Comparison of ENCODE assay signal across 8 cellular contexts in the genomic region with DNA sequence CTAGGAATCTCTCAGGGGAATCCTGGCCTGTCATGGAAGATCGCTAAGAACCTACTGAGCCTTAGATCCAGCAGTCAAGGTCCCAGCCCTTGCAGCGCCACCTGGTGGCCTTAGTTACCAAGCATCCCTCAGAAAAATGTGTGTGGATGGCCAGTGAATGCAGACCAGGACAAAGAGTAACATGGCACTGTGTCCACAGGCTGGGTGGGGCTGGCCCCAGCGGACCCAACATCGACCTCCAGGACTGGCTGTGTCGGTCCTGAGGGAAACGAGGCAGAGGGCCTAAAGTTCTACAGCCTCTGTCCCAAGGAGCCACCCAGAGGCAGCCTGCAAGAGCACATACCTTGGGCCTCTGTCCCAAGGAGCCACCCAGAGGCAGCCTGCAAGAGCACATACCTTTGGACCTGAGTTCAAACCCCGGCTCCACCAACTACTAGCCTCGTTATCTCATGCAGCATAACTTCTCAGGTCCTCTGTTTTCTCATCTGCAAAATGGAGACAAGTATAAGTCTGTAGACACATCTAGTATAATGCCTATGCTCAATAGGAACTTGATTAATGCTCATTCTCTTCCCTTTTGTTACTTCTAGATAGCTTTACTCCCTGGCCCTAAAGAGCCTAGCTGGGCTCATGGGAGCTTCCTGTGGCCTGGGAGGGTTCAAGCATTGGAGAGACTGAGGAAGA. TPM values are rescaled to one million over a fixed set of nuclear protein-coding genes. Genes with fewer than 3 reads are reported as not detected.
A peak's percentile ranks its signal among the peaks of the same experiment; 100 is the strongest.
DNase-seq lines count a peak whose midpoint lies in the region; ATAC-seq and TF ChIP-seq lines count a peak whose summit lies in the region.

No MANE protein-coding gene starts in this region.

- H3K9me3 Mint-ChIP-seq in CD8-positive, alpha-beta memory T cell = no peaks in the 10 kb centered on the region
- H3K9me3 Mint-ChIP-seq in naive B cell = no peaks in the 10 kb centered on the region
- no peaks in the 10 kb centered on the region for H3K9me3 Mint-ChIP-seq in stimulated activated effector memory CD8-positive, alpha-beta T cell treated with anti-CD3 and anti-CD28 coated beads, Interleukin-12 subunit alpha, Interleukin-12 subunit beta, amount 100 ng/mL, for 72 hours

- peak overlapping the region in 3 of 7 donors; percentile 56 to 71 (median 69) for H3K4me3 Mint-ChIP-seq in CD8-positive, alpha-beta memory T cell
- peak overlapping the region in 2 of 8 donors; percentile 21 to 30 for H3K4me3 Mint-ChIP-seq in naive B cell
- no peak overlapping the region for H3K4me3 Mint-ChIP-seq in stimulated activated effector memory CD8-positive, alpha-beta T cell treated with anti-CD3 and anti-CD28 coated beads, Interleukin-12 subunit alpha, Interleukin-12 subunit beta, amount 100 ng/mL, for 72 hours

- H3K27me3 ChIP-seq in CD8-positive, alpha-beta memory T cell (ENCODE audit: insufficient read depth, low read length, poor library complexity, severe bottlenecking) = no peaks in the 10 kb centered on the region
- H3K27me3 ChIP-seq in OCI-LY1 (ENCODE audit: insufficient read depth, low read length) = no peaks in the 10 kb centered on the region

- CTCF ChIA-PET in CD8-positive, alpha-beta memory T cell (lab: Charles Lee) = interaction anchor here (0.8 to 3.5 kb wide), 14 partner anchors 15 to 156 kb away, joined by 3 to 27 read pairs (median 4); a partner anchor contains a TSS

- H3K9me3 ChIP-seq in CD8-positive, alpha-beta memory T cell (ENCODE audit: low read length) = no peaks in the 10 kb centered on the region
- no peaks in the 10 kb centered on the region for H3K9me3 ChIP-seq in OCI-LY1 (ENCODE audit: low read length)

- peak; percentile 51 to 75 (median 60) for DNase-seq in CD8-positive, alpha-beta memory T cell
- DNase-seq in HuH-7.5 (ENCODE audit: low spot score) (peak; percentile 66), naive B cell (peak; percentile 69)
- DNase-seq in activated CD8-positive, alpha-beta memory T cell treated with anti-CD3 and anti-CD28 coated beads, Interleukin-2, amount 50 U/mL, for 4 hours = peak; percentile 75
- peak; percentile 69 to 86 for DNase-seq in stimulated activated effector memory CD8-positive, alpha-beta T cell treated with anti-CD3 and anti-CD28 coated beads, Interleukin-12 subunit alpha, Interleukin-12 subunit beta, amount 100 ng/mL, for 72 hours (ENCODE audit: low spot score in 2 of 2)

- H3K36me3 Mint-ChIP-seq in CD8-positive, alpha-beta memory T cell = no peaks in the 10 kb centered on the region
- H3K36me3 Mint-ChIP-seq in naive B cell = no peaks in the 10 kb centered on the region
- no peaks in the 10 kb centered on the region for H3K36me3 Mint-ChIP-seq in stimulated activated effector memory CD8-positive, alpha-beta T cell treated with anti-CD3 and anti-CD28 coated beads, Interleukin-12 subunit alpha, Interleukin-12 subunit beta, amount 100 ng/mL, for 72 hours

- peak; percentile 70 for ATAC-seq in esophagus mucosa
- ATAC-seq in naive B cell (ENCODE audit: low read depth in 2 of 2) = peak; percentile 54 to 62
- ATAC-seq in stimulated activated effector memory CD8-positive, alpha-beta T cell treated with anti-CD3 and anti-CD28 coated beads, Interleukin-12 subunit alpha, Interleukin-12 subunit beta, amount 100 ng/mL, for 72 hours = no peak
- ATAC-seq in HG03521 (IDR thresholded peaks at IDR 0.05; ENCODE audit: unreplicated experiment) = no peak

- no peaks in the 10 kb centered on the region for H4K20me1 ChIP-seq in OCI-LY1 (ENCODE audit: insufficient read depth, low read length)

- no peaks in the 10 kb centered on the region for H3K27me3 Mint-ChIP-seq in CD8-positive, alpha-beta memory T cell
- peaks cover 0 to 9% (median 6%) of the 10 kb centered on the region in 3 donors for H3K27me3 Mint-ChIP-seq in naive B cell

- H3K27ac Mint-ChIP-seq in CD8-positive, alpha-beta memory T cell = peak overlapping the region; percentile 55 to 94 (median 90)
- peak overlapping the region in 4 of 6 donors; percentile 24 to 89 (median 65) for H3K27ac Mint-ChIP-seq in naive B cell
- no peak overlapping the region for H3K27ac Mint-ChIP-seq in stimulated activated effector memory CD8-positive, alpha-beta T cell treated with anti-CD3 and anti-CD28 coated beads, Interleukin-12 subunit alpha, Interleukin-12 subunit beta, amount 100 ng/mL, for 72 hours

- peaks cover 70% of the 10 kb centered on the region for H3K4me1 ChIP-seq in CD8-positive, alpha-beta memory T cell (ENCODE audit: insufficient read depth, low read length)
- H3K4me1 ChIP-seq in OCI-LY1 (ENCODE audit: insufficient read depth, low read length, severe bottlenecking) = peaks cover 19% of the 10 kb centered on the region

- no peak overlapping the region for H3K4me2 ChIP-seq in OCI-LY1 (ENCODE audit: low read length)

- H3K36me3 ChIP-seq in CD8-positive, alpha-beta memory T cell (ENCODE audit: insufficient read depth, low read length) = no peaks in the 10 kb centered on the region
- H3K36me3 ChIP-seq in OCI-LY1 (ENCODE audit: insufficient read depth, low read length) = no peaks in the 10 kb centered on the region

- peaks cover 51 to 60% (median 51%) of the 10 kb centered on the region in 3 donors for H3K4me1 Mint-ChIP-seq in CD8-positive, alpha-beta memory T cell
- peaks cover 39 to 47% (median 45%) of the 10 kb centered on the region in 3 donors for H3K4me1 Mint-ChIP-seq in naive B cell
- H3K4me1 Mint-ChIP-seq in stimulated activated effector memory CD8-positive, alpha-beta T cell treated with anti-CD3 and anti-CD28 coated beads, Interleukin-12 subunit alpha, Interleukin-12 subunit beta, amount 100 ng/mL, for 72 hours = peaks cover 58% of the 10 kb centered on the region

- no peaks in the 10 kb centered on the region for H3K79me2 ChIP-seq in OCI-LY1 (ENCODE audit: insufficient read depth, low read length)

- no peak overlapping the region for H3K9ac ChIP-seq in OCI-LY1 (ENCODE audit: low read length)

- H3K27ac ChIP-seq in CD8-positive, alpha-beta memory T cell (ENCODE audit: low read depth, low read length) = no peak overlapping the region
- H3K27ac ChIP-seq in OCI-LY1 (ENCODE audit: low read depth, low read length, poor library complexity, severe bottlenecking) = no peak overlapping the region

- no peak overlapping the region for H2AFZ ChIP-seq in OCI-LY1 (ENCODE audit: low read length)

- no peaks in the 10 kb centered on the region for H3K9me2 ChIP-seq in OCI-LY1 (ENCODE audit: low read depth, low read length)

- peak; percentile 99 for TF ChIP-seq CTCF in OCI-LY1 (IDR thresholded peaks at IDR 0.05; ENCODE audit: low read length)

- no peaks in the 10 kb centered on the region for H3F3A ChIP-seq in OCI-LY1 (ENCODE audit: insufficient read depth, low read length)

- peak overlapping the region; percentile 4 for H3K4me3 ChIP-seq in CD8-positive, alpha-beta memory T cell (ENCODE audit: low read length)
- no peak overlapping the region for H3K4me3 ChIP-seq in OCI-LY1 (ENCODE audit: low read depth, low read length, poor library complexity, severe bottlenecking)

- POLR2A ChIA-PET in CD8-positive, alpha-beta memory T cell (lab: Charles Lee) = interaction anchor here (1.6 kb wide), 1 partner anchor 176 kb away, joined by 3 read pairs; no protein-coding TSS in a partner anchor

RNA-seq across cellular contexts. Expression of a gene that starts 57.5 kb away (rescaled TPM):
- total RNA-seq in CD8-positive, alpha-beta memory T cell = 10 to 100 TPM; 47.7 to 60.8 TPM
- polyA plus RNA-seq in CD8-positive, alpha-beta memory T cell = 32.8 TPM
- total RNA-seq in esophagus mucosa = 41.5 TPM
- polyA plus RNA-seq in naive B cell (ENCODE audit: low read depth in 6 of 6) = 10 to 100 TPM; 15.8 to 40.7 (median 31.7) TPM

Comparison
In these comparisons a context has a peak if more than half of its experiments do, and no peak if none do; other contexts are left out.
1. ATAC-seq: peak in esophagus mucosa (single experiment) and naive B cell (2 of 2); none in stimulated activated effector memory CD8-positive, alpha-beta T cell treated with anti-CD3 and anti-CD28 coated beads, Interleukin-12 subunit alpha, Interleukin-12 subunit beta, amount 100 ng/mL, for 72 hours (single experiment) and HG03521 (single experiment).
2. Peak in every context shown above with its lines, with median percentiles within 50 percentile points of each other: DNase-seq.